1 cellular context compared by ENCODE assay signal in genomic region chr4:21827575-21827974, GRCh38.
TF ChIP-seq lines count a peak whose summit lies in the region.

No MANE protein-coding gene starts in this region.

TF ChIP-seq in GM23338, 12 proteins besides CTCF, POLR2A, EP300 and RAD21 (continued from another document):
- no peak for TF ChIP-seq ZNF462 (CRISPR knock-in tag; IDR thresholded peaks at IDR 0.05)
- no peak for TF ChIP-seq POLR2AphosphoS5 (IDR thresholded peaks at IDR 0.05; ENCODE audit: low read depth)
- no peak for TF ChIP-seq ZNF331 (CRISPR knock-in tag; IDR thresholded peaks at IDR 0.05; ENCODE audit: low read depth)
- no peak for TF ChIP-seq ZNF114 (CRISPR knock-in tag; IDR thresholded peaks at IDR 0.05)
- no peak for TF ChIP-seq ETS1 (IDR thresholded peaks at IDR 0.05)
- no peak for TF ChIP-seq STAT1 (IDR thresholded peaks at IDR 0.05; ENCODE audit: unreplicated experiment)
- TF ChIP-seq EZH2phosphoT487 (IDR thresholded peaks at IDR 0.05; ENCODE audit: unreplicated experiment): no peak
- TF ChIP-seq JUNB (IDR thresholded peaks at IDR 0.05; ENCODE audit: unreplicated experiment): no peak
- TF ChIP-seq REST (IDR thresholded peaks at IDR 0.05; ENCODE audit: unreplicated experiment): no peak
